In genomic region chr1:203324103-203325003, GRCh38 we compare ENCODE assay signal across 8 cellular contexts. TPM values are rescaled to one million over a fixed set of nuclear protein-coding genes. Genes with fewer than 3 reads are reported as not detected.
DNase-seq lines count a peak whose midpoint lies in the region; ATAC-seq and TF ChIP-seq lines count a peak whose summit lies in the region.

No MANE protein-coding gene starts in this region.

- H3K9ac ChIP-seq in BLaER1 = peak overlapping the region; percentile 93

- no peak for TF ChIP-seq CTCF in mucosa of descending colon (IDR thresholded peaks at IDR 0.05)

- H3K36me3 ChIP-seq in BLaER1 (no peaks in the 10 kb centered on the region), mucosa of descending colon (ENCODE audit: low read depth) (no peaks in the 10 kb centered on the region)

- DNase-seq in MV-4-11 (lab: John Stamatoyannopoulos, UW) = peak; percentile 31
- DNase-seq in activated naive CD4-positive, alpha-beta T cell treated with anti-CD3 and anti-CD28 coated beads, Interleukin-2, amount 50 U/mL, for 72 hours (ENCODE audit: low spot score in 2 of 2) = peak in 1 of 2 donors; percentile 44
- peak in 2 of 3 donors; percentile 50 to 57 for DNase-seq in mucosa of descending colon
- no peak for DNase-seq in LoVo (ENCODE audit: low spot score)

- H3K27me3 ChIP-seq in BLaER1 = no peaks in the 10 kb centered on the region

- H4K20me1 ChIP-seq in BLaER1 = no peaks in the 10 kb centered on the region

- peak overlapping the region; percentile 57 to 82 for H3K27ac Mint-ChIP-seq in activated naive CD4-positive, alpha-beta T cell treated with anti-CD3 and anti-CD28 coated beads, Interleukin-2, amount 50 U/mL, for 72 hours

- H3K36me3 Mint-ChIP-seq in activated naive CD4-positive, alpha-beta T cell treated with anti-CD3 and anti-CD28 coated beads, Interleukin-2, amount 50 U/mL, for 72 hours = no peaks in the 10 kb centered on the region

- no peaks in the 10 kb centered on the region for H3K9me3 ChIP-seq in BLaER1
- H3K9me3 ChIP-seq in mucosa of descending colon = no peaks in the 10 kb centered on the region

- H3K4me1 ChIP-seq in BLaER1 (peaks cover 88% of the 10 kb centered on the region), mucosa of descending colon (ENCODE audit: low read depth) (peaks cover 76% of the 10 kb centered on the region)

- H3K4me3 ChIP-seq in BLaER1 (peak overlapping the region; percentile 61), mucosa of descending colon (no peak overlapping the region)

- no peaks in the 10 kb centered on the region for H3K9me3 Mint-ChIP-seq in activated naive CD4-positive, alpha-beta T cell treated with anti-CD3 and anti-CD28 coated beads, Interleukin-2, amount 50 U/mL, for 72 hours

- ATAC-seq in activated naive CD4-positive, alpha-beta T cell treated with anti-CD3 and anti-CD28 coated beads, Interleukin-2, amount 50 U/mL, for 72 hours = peak; percentile 26 to 40
- ATAC-seq in mucosa of descending colon = peak; percentile 0
- no peak for ATAC-seq in HG03045 (IDR thresholded peaks at IDR 0.05; ENCODE audit: unreplicated experiment)
- ATAC-seq in HG02884 (IDR thresholded peaks at IDR 0.05; ENCODE audit: unreplicated experiment) = no peak
- ATAC-seq in GM19023 (IDR thresholded peaks at IDR 0.05; ENCODE audit: unreplicated experiment) = no peak

- H3K4me2 ChIP-seq in BLaER1 = peak overlapping the region; percentile 97

- intact Hi-C loops in mucosa of descending colon (cut with DNase I, micrococcal nuclease) = no loop called here

- H3K27ac ChIP-seq in BLaER1 = peak overlapping the region; percentile 99

RNA-seq across cellular contexts. Expression of gene BTG2, which starts 19.0 kb away (rescaled TPM):
- total RNA-seq in activated naive CD4-positive, alpha-beta T cell treated with anti-CD3 and anti-CD28 coated beads, Interleukin-2, amount 50 U/mL, for 72 hours = 100 to 1,000 TPM in 1 of 2 donors, 10 to 100 TPM in 1; 87.2 to 185 TPM
- 100 to 1,000 TPM in 1 of 3 donors, 10 to 100 TPM in 2; 65.7 to 406 (median 69.1) TPM for total RNA-seq in mucosa of descending colon

RNA-seq across cellular contexts. Expression of gene FMOD, which starts 26.6 kb away (rescaled TPM):
- 1 to 10 TPM in 1 of 2 donors, under 1 TPM in 1; 0.68 to 1.4 TPM for total RNA-seq in activated naive CD4-positive, alpha-beta T cell treated with anti-CD3 and anti-CD28 coated beads, Interleukin-2, amount 50 U/mL, for 72 hours
- total RNA-seq in mucosa of descending colon = 10 to 100 TPM; 26.6 to 45.7 (median 33.3) TPM

Comparison
In these comparisons a context has a peak if more than half of its experiments do, and no peak if none do; other contexts are left out.
1. ATAC-seq: peak in activated naive CD4-positive, alpha-beta T cell treated with anti-CD3 and anti-CD28 coated beads, Interleukin-2, amount 50 U/mL, for 72 hours (2 of 2) and mucosa of descending colon (single experiment); none in HG03045 (single experiment), HG02884 (single experiment) and GM19023 (single experiment).
2. RNA of gene FMOD, which starts 26.6 kb away (total RNA-seq): 26.6 to 45.7 TPM in mucosa of descending colon; 0.68 to 1.4 TPM in activated naive CD4-positive, alpha-beta T cell treated with anti-CD3 and anti-CD28 coated beads, Interleukin-2, amount 50 U/mL, for 72 hours; every median in the first group is over 10 times any median in the second.